ENCODE assay signal across 7 cellular contexts in the genomic region with DNA sequence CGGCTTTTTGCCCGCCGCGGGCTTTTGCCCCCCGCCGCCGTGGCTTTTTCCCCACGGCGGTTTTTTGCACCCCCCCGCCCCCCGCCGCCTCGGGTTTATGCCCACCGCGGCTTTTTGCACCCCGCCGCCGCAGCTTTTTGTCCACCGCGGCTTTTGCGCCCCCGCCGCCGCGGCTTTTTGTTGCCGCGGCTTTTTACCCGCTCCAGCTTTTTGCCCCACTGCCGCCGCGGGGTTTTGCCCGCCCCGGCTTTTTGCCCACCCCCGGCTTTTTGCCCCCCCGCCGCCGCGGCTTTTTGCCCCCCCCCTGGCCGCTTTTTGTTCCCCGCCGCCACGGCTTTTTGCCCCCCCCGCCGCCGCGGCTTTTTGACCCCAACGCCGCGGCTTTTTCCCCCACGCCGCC.
DNase-seq lines count a peak whose midpoint lies in the region; ATAC-seq and TF ChIP-seq lines count a peak whose summit lies in the region.
"Not testable (repeated sequence)": the region's sequence is repeated elsewhere in the genome, so short reads cannot be mapped to it uniquely, and the experiment has no call there.

No MANE protein-coding gene starts in this region.

- H3K9ac ChIP-seq in adipocyte (ENCODE audit: low read length); rectal smooth muscle tissue (ENCODE audit: low read length): not testable (repeated sequence)

- not testable (repeated sequence) for H3K27ac ChIP-seq in HEK293 (ENCODE audit: extremely low read depth, low read depth, low read length); dorsolateral prefrontal cortex; rectal smooth muscle tissue (ENCODE audit: low read depth, low read length); thoracic aorta

- H3K4me3 ChIP-seq in HEK293 (ENCODE audit: low read depth, low read length) (peak overlapping the region; percentile 48), adipocyte (ENCODE audit: low read length) (peak overlapping the region; percentile 74), dorsolateral prefrontal cortex (peak overlapping the region in 50 of 59 donors; percentile 5 to 65 (median 42)), rectal smooth muscle tissue (ENCODE audit: low read length) (peak overlapping the region; percentile 46), thoracic aorta (peak overlapping the region; percentile 70)

- CTCF ChIA-PET in HEK293 (lab: Yijun Ruan, JAX): not testable (repeated sequence)

- not testable (repeated sequence) for ATAC-seq in left cardiac atrium; memory B cell (ENCODE audit: low read depth); thoracic aorta (ENCODE audit: insufficient number of reproducible peaks, low FRiP score, low read depth)

- intact Hi-C loops in dorsolateral prefrontal cortex (cut with DNase I); left cardiac atrium (cut with DNase I): not testable (repeated sequence)

- H3K4me3 Mint-ChIP-seq in memory B cell: not testable (repeated sequence)

- POLR2A ChIA-PET in HEK293 (lab: Yijun Ruan, JAX): not testable (repeated sequence)

- peak overlapping the region; percentile 96 for H3K27ac Mint-ChIP-seq in memory B cell

- not testable (repeated sequence) for H3K36me3 Mint-ChIP-seq in memory B cell

- DNase-seq in adipocyte (ENCODE audit: low read depth); dorsolateral prefrontal cortex; memory B cell (ENCODE audit: low spot score in 2 of 2); thoracic aorta (ENCODE audit: low spot score): not testable (repeated sequence)
- DNase-seq in left cardiac atrium: peak; percentile 20

- not testable (repeated sequence) for TF ChIP-seq CTCF in HEK293 (tag by site-specific recombination; IDR thresholded peaks at IDR 0.05); dorsolateral prefrontal cortex (IDR thresholded peaks at IDR 0.05 in 54 of 56, conservative IDR thresholded peaks at IDR 0.05 in 2 of 56; ENCODE audit: low read depth in 1 of 56, partially characterized antibody in 56 of 56); thoracic aorta (IDR thresholded peaks at IDR 0.05)

- H3K4me1 Mint-ChIP-seq in memory B cell: not testable (repeated sequence)

- not testable (repeated sequence) for H3K9me3 ChIP-seq in HEK293 (ENCODE audit: control insufficient read depth, insufficient read depth, low read depth, low read length); adipocyte (ENCODE audit: control insufficient read depth, low read length); thoracic aorta

- not testable (repeated sequence) for H3K4me1 ChIP-seq in HEK293 (ENCODE audit: control insufficient read depth, insufficient read depth, low read length); adipocyte (ENCODE audit: control insufficient read depth, insufficient read depth, low read length); rectal smooth muscle tissue (ENCODE audit: control insufficient read depth, insufficient read depth, low read length)
- peaks cover 8 to 11% of the 10 kb centered on the region in 2 donors for H3K4me1 ChIP-seq in thoracic aorta (ENCODE audit: control insufficient read depth in 1 of 2, low read depth in 2 of 2)

- not testable (repeated sequence) for H3K27me3 Mint-ChIP-seq in memory B cell

- H3K27me3 ChIP-seq in adipocyte (replicated peaks; ENCODE audit: control insufficient read depth, insufficient read depth, low read length); rectal smooth muscle tissue (ENCODE audit: control insufficient read depth, insufficient read depth, low read length); thoracic aorta (replicated peaks; ENCODE audit: insufficient read depth): not testable (repeated sequence)
- peaks cover 0 to 50% (median 27%) of the 10 kb centered on the region in 45 donors for H3K27me3 ChIP-seq in dorsolateral prefrontal cortex

- H3K9me3 Mint-ChIP-seq in memory B cell: not testable (repeated sequence)

- not testable (repeated sequence) for H3K36me3 ChIP-seq in HEK293 (ENCODE audit: control insufficient read depth in 2 of 2, insufficient read depth in 1 of 2, low read length in 2 of 2); adipocyte (ENCODE audit: control insufficient read depth, insufficient read depth, low read length, severe bottlenecking); rectal smooth muscle tissue (ENCODE audit: control insufficient read depth, insufficient read depth, low read length); thoracic aorta
